Comparison of ENCODE assay signal across 11 cellular contexts in genomic region chr6:11233936-11234573, GRCh38. TPM values are rescaled to one million over a fixed set of nuclear protein-coding genes. Genes with fewer than 3 reads are reported as not detected.
DNase-seq lines count a peak whose midpoint lies in the region; ATAC-seq and TF ChIP-seq lines count a peak whose summit lies in the region.
"Had no signal": no experiment of that assay in that cellular context is flagged by ENCODE, and none has a peak within 500 bp of the region (broad histone marks: within the 10 kb centered on the region; RNA-seq: fewer than 3 reads in every experiment).

No MANE protein-coding gene starts in this region.

- H3K27me3 ChIP-seq in left lung (no peaks in the 10 kb centered on the region), subcutaneous abdominal adipose tissue (ENCODE audit: control insufficient read depth in 5 of 5, insufficient read depth in 4 of 5, low read length in 5 of 5) (no peaks in the 10 kb centered on the region)
- H3K27me3 ChIP-seq: MG63 had no signal

- DNase-seq in activated T-cell treated with anti-CD3 and anti-CD28 coated beads, Interleukin-2, amount 50 U/mL, for 24 hours: no peak
- DNase-seq in activated T-cell treated with anti-CD3 and anti-CD28 coated beads, Interleukin-2, amount 50 U/mL, for 48 hours: no peak
- DNase-seq in activated B cell treated with CpG ODN at 0.5 μM for 24 hours: no peak
- DNase-seq in left lung: no peak
- DNase-seq in NCI-H82 treated with DMSO at 0.1 percent for 48 hours (lab: John Stamatoyannopoulos, UW; ENCODE audit: unreplicated experiment): no peak
- DNase-seq in HCEC 1CT: no peak
- DNase-seq: MG63, NCI-H82 had no signal

- no peaks in the 10 kb centered on the region for H3K27me3 Mint-ChIP-seq in activated T-cell treated with anti-CD3 and anti-CD28 coated beads, Interleukin-2, amount 50 U/mL, for 24 hours
- H3K27me3 Mint-ChIP-seq in activated B cell treated with CpG ODN at 0.5 μM for 24 hours: no peaks in the 10 kb centered on the region

- H3K4me3 ChIP-seq in left lung (no peak overlapping the region), subcutaneous abdominal adipose tissue (ENCODE audit: low read depth in 1 of 5, low read length in 5 of 5) (no peak overlapping the region)

- H3K4me3 Mint-ChIP-seq in activated T-cell treated with anti-CD3 and anti-CD28 coated beads, Interleukin-2, amount 50 U/mL, for 24 hours: peak overlapping the region; percentile 86
- H3K4me3 Mint-ChIP-seq in activated B cell treated with CpG ODN at 0.5 μM for 24 hours: peak overlapping the region; percentile 32

- TF ChIP-seq CTCF in activated B cell treated with CpG ODN at 0.5 μM for 24 hours (IDR thresholded peaks at IDR 0.05) (no peak), left lung (IDR thresholded peaks at IDR 0.05) (no peak)

- ATAC-seq in activated B cell treated with CpG ODN at 0.5 μM for 24 hours (ENCODE audit: low read depth) (no peak), left lung (no peak), GM18907 (IDR thresholded peaks at IDR 0.05; ENCODE audit: unreplicated experiment) (no peak)

- no peaks in the 10 kb centered on the region for H3K9me3 Mint-ChIP-seq in activated T-cell treated with anti-CD3 and anti-CD28 coated beads, Interleukin-2, amount 50 U/mL, for 24 hours
- no peaks in the 10 kb centered on the region for H3K9me3 Mint-ChIP-seq in activated B cell treated with CpG ODN at 0.5 μM for 24 hours

- peaks cover 13% of the 10 kb centered on the region for H3K36me3 Mint-ChIP-seq in activated T-cell treated with anti-CD3 and anti-CD28 coated beads, Interleukin-2, amount 50 U/mL, for 24 hours (ENCODE audit: low read depth)
- peaks cover 16% of the 10 kb centered on the region for H3K36me3 Mint-ChIP-seq in activated B cell treated with CpG ODN at 0.5 μM for 24 hours (ENCODE audit: low read depth)

- peak overlapping the region; percentile 98 for H3K27ac Mint-ChIP-seq in activated T-cell treated with anti-CD3 and anti-CD28 coated beads, Interleukin-2, amount 50 U/mL, for 24 hours
- peak overlapping the region; percentile 35 for H3K27ac Mint-ChIP-seq in activated B cell treated with CpG ODN at 0.5 μM for 24 hours

- POLR2A ChIA-PET in activated B cell treated with CpG ODN at 0.5 μM for 24 hours (lab: Charles Lee): interaction anchor here (1.5 kb wide), 1 partner anchor 226 kb away, joined by 8 read pairs; no protein-coding TSS in a partner anchor

- CTCF ChIA-PET in activated B cell treated with CpG ODN at 0.5 μM for 24 hours (lab: Charles Lee): no interaction called here

- H3K9ac ChIP-seq in subcutaneous abdominal adipose tissue (ENCODE audit: low read length in 5 of 5): no peak overlapping the region

- H3K9me3 ChIP-seq in left lung (no peaks in the 10 kb centered on the region), subcutaneous abdominal adipose tissue (ENCODE audit: control insufficient read depth in 5 of 5, low read length in 5 of 5) (no peaks in the 10 kb centered on the region)
- H3K9me3 ChIP-seq: HAP-1, MG63 had no signal

- H3K4me1 ChIP-seq in left lung: peaks cover 11 to 48% of the 10 kb centered on the region in 2 donors
- peaks cover 6 to 63% (median 48%) of the 10 kb centered on the region in 5 donors for H3K4me1 ChIP-seq in subcutaneous abdominal adipose tissue (ENCODE audit: control insufficient read depth in 5 of 5, insufficient read depth in 5 of 5, low read length in 5 of 5)

- peaks cover 69% of the 10 kb centered on the region for H3K4me1 Mint-ChIP-seq in activated T-cell treated with anti-CD3 and anti-CD28 coated beads, Interleukin-2, amount 50 U/mL, for 24 hours (ENCODE audit: low read depth)
- H3K4me1 Mint-ChIP-seq in activated B cell treated with CpG ODN at 0.5 μM for 24 hours: peaks cover 52% of the 10 kb centered on the region

- peak overlapping the region; percentile 90 to 95 for H3K27ac ChIP-seq in left lung
- peak overlapping the region; percentile 92 for H3K27ac ChIP-seq in subcutaneous abdominal adipose tissue (ENCODE audit: low read depth, low read length)

- H3K36me3 ChIP-seq in left lung (no peaks in the 10 kb centered on the region), subcutaneous abdominal adipose tissue (ENCODE audit: control insufficient read depth in 5 of 5, insufficient read depth in 5 of 5, low read length in 5 of 5) (no peaks in the 10 kb centered on the region)
- H3K36me3 ChIP-seq: MG63 had no signal

- intact Hi-C loops in activated B cell treated with CpG ODN at 0.5 μM for 24 hours (cut with micrococcal nuclease): loop anchor here (1.0 to 10.0 kb wide), 6 partner anchors 8 to 399 kb away; partner anchors contain the start of gene MAK
- intact Hi-C loops in left lung (cut with DNase I): no loop called here

RNA-seq across cellular contexts. Expression of gene NEDD9, which starts 1.6 kb away (rescaled TPM):
- 57.4 and 61.9 TPM in 2 replicates for total RNA-seq in activated B cell treated with CpG ODN at 0.5 μM for 24 hours
- 100 to 1,000 TPM; 101 to 193 TPM for total RNA-seq in left lung
